ENCODE assay signal across 16 cellular contexts in the genomic region with DNA sequence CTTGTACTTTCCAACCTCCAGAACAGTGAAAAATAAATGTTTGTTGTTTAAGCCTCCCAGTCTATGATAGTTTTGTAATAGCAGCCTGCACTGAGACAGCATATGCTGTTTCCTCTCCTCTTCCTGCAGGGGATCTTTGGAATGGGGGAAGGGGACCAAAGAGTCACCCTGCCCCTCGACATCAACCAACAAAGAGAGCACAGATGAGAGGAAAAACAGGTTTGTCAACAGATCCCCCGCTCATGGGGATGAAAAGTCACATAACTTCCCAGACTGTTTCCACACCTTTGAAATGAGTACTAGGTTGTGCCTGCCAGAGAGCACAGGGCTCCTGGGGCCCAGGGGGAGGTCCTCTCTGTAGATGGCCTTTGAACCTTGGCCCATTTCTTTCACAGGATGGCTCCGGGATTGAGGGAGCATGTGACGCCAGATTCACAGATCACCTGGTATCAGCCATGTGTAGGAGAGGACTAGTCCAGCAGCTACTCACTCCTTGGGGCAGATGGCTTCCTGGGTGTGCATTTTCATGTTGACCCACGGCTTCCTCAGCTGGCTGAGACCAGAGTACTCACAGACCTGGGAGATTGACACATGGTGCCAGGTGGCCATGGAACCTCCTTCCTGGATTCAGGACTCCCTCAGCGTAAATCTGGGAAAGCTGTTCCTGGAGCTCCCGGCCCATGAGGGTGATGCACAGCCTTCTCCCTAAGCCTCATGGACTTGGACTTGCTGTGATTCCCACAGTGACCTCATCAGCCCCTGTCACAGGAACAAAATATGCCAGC.
"Had no signal": no experiment of that assay in that cellular context is flagged by ENCODE, and none has a peak within 500 bp of the region (broad histone marks: within the 10 kb centered on the region; RNA-seq: fewer than 3 reads in every experiment).

No MANE protein-coding gene starts in this region.

- ATAC-seq: activated CD4-positive, alpha-beta T cell treated with anti-CD3 and anti-CD28 coated beads for 36 hours; effector memory CD8-positive, alpha-beta T cell; left ventricle myocardium superior; naive thymus-derived CD8-positive, alpha-beta T cell; stimulated activated naive B cell treated with anti-CD40 and anti-IgM and Interleukin-4, amounts not matched to agents 10 μg/mL and 1 μg/mL and 100 μg/mL, for 72 hours had no signal

- H3K27me3 ChIP-seq: cardiac muscle cell, ovary had no signal

- H3K36me3 ChIP-seq: cardiac muscle cell, ovary, thoracic aorta had no signal

- DNase-seq: activated CD4-positive, alpha-beta memory T cell treated with anti-CD3 and anti-CD28 coated beads for 36 hours; activated CD4-positive, alpha-beta T cell treated with anti-CD3 and anti-CD28 coated beads for 36 hours; activated naive CD8-positive, alpha-beta T cell treated with anti-CD3 and anti-CD28 coated beads for 36 hours; activated T-cell treated with anti-CD3 and anti-CD28 coated beads for 4 hours; amniotic stem cell; dermis blood vessel endothelial cell; effector memory CD8-positive, alpha-beta T cell; foreskin fibroblast; hypothalamus; left ventricle myocardium superior; mesenchymal stem cell; naive thymus-derived CD8-positive, alpha-beta T cell; ovary; stimulated activated naive B cell treated with anti-CD40 and anti-IgM and Interleukin-4, amounts not matched to agents 10 μg/mL and 1 μg/mL and 100 μg/mL, for 72 hours had no signal

- H3K9me3 ChIP-seq: ovary, thoracic aorta had no signal

- H3K27ac ChIP-seq: cardiac muscle cell, ovary, thoracic aorta had no signal

- H3K4me3 ChIP-seq: cardiac muscle cell, ovary, thoracic aorta had no signal
